ENCODE assay signal across 8 cellular contexts in the genomic region with DNA sequence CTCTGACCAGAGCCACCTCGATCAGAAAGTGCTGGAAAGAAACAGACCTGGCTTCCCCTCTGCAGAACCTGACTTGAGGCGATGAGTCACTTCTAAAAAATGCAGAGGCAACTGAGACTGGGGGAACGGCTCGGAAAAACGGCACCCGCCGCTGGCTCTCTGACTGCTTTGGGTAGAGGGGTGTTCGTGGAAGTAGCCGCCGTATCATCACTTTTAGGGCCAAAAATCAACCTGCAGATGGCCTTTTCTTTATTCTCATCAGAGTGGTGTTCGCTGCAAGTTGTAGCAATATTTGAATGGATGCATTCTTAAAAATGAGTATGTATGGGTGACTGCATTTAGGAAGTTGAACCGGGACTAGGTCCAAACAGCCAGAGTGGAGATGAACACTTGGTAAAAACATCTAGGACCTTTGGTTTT. TPM values are rescaled to one million over a fixed set of nuclear protein-coding genes. Genes with fewer than 3 reads are reported as not detected.
DNase-seq lines count a peak whose midpoint lies in the region; ATAC-seq, FAIRE-seq and TF ChIP-seq lines count a peak whose summit lies in the region.

No MANE protein-coding gene starts in this region.

- H3K36me3 ChIP-seq in psoas muscle (ENCODE audit: insufficient read depth in 1 of 2, low read depth in 1 of 2): peaks cover 0 to 7% of the 10 kb centered on the region in 2 donors

- H3K27me3 ChIP-seq in psoas muscle (ENCODE audit: insufficient read depth in 3 of 3, low read length in 2 of 3): no peaks in the 10 kb centered on the region

- no peak for FAIRE-seq in D721Med (lab: Jason Lieb, UNC)

- DNase-seq in EL (peak; percentile 91), NB4 (ENCODE audit: low read depth) (peak; percentile 28), amniotic epithelial cell (ENCODE audit: low read depth) (peak; percentile 47), hepatic stellate cell (ENCODE audit: low spot score) (peak; percentile 79), psoas muscle (peak; percentile 58 to 79), DMS153 treated with DMSO at 0.1 percent for 48 hours (lab: John Stamatoyannopoulos, UW; ENCODE audit: unreplicated experiment) (no peak), D721Med (ENCODE audit: insufficient read length, low spot score) (no peak), NCI-H510A treated with DMSO at 0.1 percent for 48 hours (lab: John Stamatoyannopoulos, UW) (no peak)

- H3K4me3 ChIP-seq in NB4 (ENCODE audit: low read depth, low read length) (no peak overlapping the region), psoas muscle (peak overlapping the region; percentile 78)

- H3K4me1 ChIP-seq in psoas muscle: peaks cover 31% of the 10 kb centered on the region

- ATAC-seq in psoas muscle: peak; percentile 67 to 80 (median 76)

- intact Hi-C loops in psoas muscle (cut with DNase I): loop anchor here (5.0 to 10.0 kb wide), 3 partner anchors 33 to 1887 kb away; a partner anchor contains a TSS

- WGBS in psoas muscle, 3 donors: 0 to 2% (median 1%) methylated on average over 11 to 12 of the region's 12 CpGs

- no peak for TF ChIP-seq POLR2A in NB4 (IDR thresholded peaks at IDR 0.05; ENCODE audit: extremely low read depth, insufficient read length)

- TF ChIP-seq CTCF in NB4 (IDR thresholded peaks at IDR 0.05; ENCODE audit: low read depth, low read length) (no peak), psoas muscle (IDR thresholded peaks at IDR 0.05) (no peak), D721Med (IDR thresholded peaks at IDR 0.05; ENCODE audit: insufficient read depth, missing control alignments) (no peak)

- peak overlapping the region; percentile 97 for H3K27ac ChIP-seq in psoas muscle

- H3K9me3 ChIP-seq in psoas muscle: no peaks in the 10 kb centered on the region

RNA-seq across cellular contexts. Expression of a gene that starts 0.8 kb away (rescaled TPM):
- total RNA-seq in psoas muscle: 100 to 1,000 TPM; 344 to 452 (median 385) TPM
- polyA plus RNA-seq in psoas muscle: 100 to 1,000 TPM; 176 to 211 (median 202) TPM

Comparison
In these comparisons a context has a peak if more than half of its experiments do, and no peak if none do; other contexts are left out.
1. DNase-seq: peak in EL (single experiment), NB4 (single experiment), amniotic epithelial cell (single experiment), hepatic stellate cell (single experiment) and psoas muscle (2 of 2); none in DMS153 treated with DMSO at 0.1 percent for 48 hours (single experiment), D721Med (single experiment) and NCI-H510A treated with DMSO at 0.1 percent for 48 hours (single experiment).